In the genomic region with DNA sequence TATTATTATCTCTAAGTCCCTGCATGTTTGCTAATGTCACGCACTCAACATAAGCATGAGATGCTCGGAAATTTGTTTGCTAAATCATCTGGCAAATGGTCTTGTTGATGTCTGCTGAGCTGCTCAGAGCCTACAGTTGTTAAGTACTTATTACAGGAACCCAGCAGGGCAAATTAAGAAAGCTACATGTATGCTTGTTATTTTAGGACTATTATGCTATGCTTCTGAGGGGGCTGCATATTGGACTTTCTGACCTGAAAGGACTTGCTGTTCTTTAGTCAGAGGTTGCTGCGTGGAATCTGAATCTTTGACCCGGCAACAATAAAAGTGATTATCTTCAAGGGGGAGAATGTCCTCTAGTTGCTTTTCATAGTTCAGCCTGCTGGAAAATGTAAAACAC, we compare ENCODE assay signal across 21 cellular contexts. TPM values are rescaled to one million over a fixed set of nuclear protein-coding genes. Genes with fewer than 3 reads are reported as not detected.
A peak's percentile ranks its signal among the peaks of the same experiment; 100 is the strongest.
DNase-seq lines count a peak whose midpoint lies in the region; ATAC-seq and TF ChIP-seq lines count a peak whose summit lies in the region.
"Had no signal": no experiment of that assay in that cellular context is flagged by ENCODE, and none has a peak within 500 bp of the region (broad histone marks: within the 10 kb centered on the region; RNA-seq: fewer than 3 reads in every experiment).

No MANE protein-coding gene starts in this region.

- peak; percentile 16 for DNase-seq in DMS79 treated with DMSO at 0.1 percent for 48 hours (lab: John Stamatoyannopoulos, UW)
- DNase-seq in DMS79 (lab: John Stamatoyannopoulos, UW) = no peak
- no peak for DNase-seq in adrenal gland
- peak; percentile 70 for DNase-seq in iris pigment epithelial cell (ENCODE audit: low read depth)
- DNase-seq in smooth muscle cell (lab: John Stamatoyannopoulos, UW; ENCODE audit: unreplicated experiment) = no peak
- no peak for DNase-seq in WTC11 (ENCODE audit: low spot score)
- no peak for DNase-seq in anterior cingulate cortex (lab: John Stamatoyannopoulos, UW)
- DNase-seq in 8988T = no peak
- DNase-seq: activated CD4-positive, CD25-positive, alpha-beta regulatory T cell treated with anti-CD3 and anti-CD28 coated beads, Interleukin-2, amount 50 U/mL, for 72 hours; GM23248; immature natural killer cell; KG1; NCI-H1092; NCI-H345; stimulated activated naive CD8-positive, alpha-beta T cell treated with anti-CD3 and anti-CD28 coated beads, Interleukin-15, Interleukin-2, amounts not matched to agents 100 U/mL and 50 U/mL, for 24 hours; upper lobe of right lung had no signal

- H3K9me3 Mint-ChIP-seq in WTC11 = no peaks in the 10 kb centered on the region
- H3K9me3 Mint-ChIP-seq: T-helper 2 cell treated with Interferon-gamma antibody and Interleukin-4, amounts not matched to agents 5 μg/mL and 100 μg/mL, for 36 hours had no signal

- CTCF ChIA-PET in WTC11 (lab: Charles Lee) = no interaction called here

- H3K27me3 ChIP-seq in adrenal gland (no peaks in the 10 kb centered on the region), smooth muscle cell (ENCODE audit: low read depth) (no peaks in the 10 kb centered on the region)
- H3K27me3 ChIP-seq: BLaER1 treated with 17β-estradiol and CSF1 and Interleukin-3, amounts not matched to agents 10 nM and 100 nM had no signal

- no peak overlapping the region for H3K4me3 ChIP-seq in adrenal gland
- no peak overlapping the region for H3K4me3 ChIP-seq in smooth muscle cell
- H3K4me3 ChIP-seq: BLaER1 treated with 17β-estradiol and CSF1 and Interleukin-3, amounts not matched to agents 10 nM and 100 nM; GM23248; lung; upper lobe of right lung had no signal

- intact Hi-C loops in adrenal gland (cut with DNase I) = no loop called here

- H4K20me1 ChIP-seq in smooth muscle cell (ENCODE audit: low read depth) = no peaks in the 10 kb centered on the region

- peaks cover 67% of the 10 kb centered on the region for H3K79me2 ChIP-seq in smooth muscle cell (ENCODE audit: low read depth)

- no peak for TF ChIP-seq POLR2A in adrenal gland (IDR thresholded peaks at IDR 0.05)

- H3K9me3 ChIP-seq in adrenal gland (replicated peaks in 1 of 3) = no peaks in the 10 kb centered on the region
- H3K9me3 ChIP-seq in smooth muscle cell (replicated peaks; ENCODE audit: low read depth) = no peaks in the 10 kb centered on the region
- H3K9me3 ChIP-seq: upper lobe of right lung had no signal

- H3K4me1 ChIP-seq in adrenal gland (replicated peaks in 1 of 2) = peaks cover 13 to 25% of the 10 kb centered on the region in 2 donors
- peaks cover 47% of the 10 kb centered on the region for H3K4me1 ChIP-seq in smooth muscle cell (ENCODE audit: low read depth)
- H3K4me1 ChIP-seq: upper lobe of right lung had no signal

- H3K27ac Mint-ChIP-seq in WTC11 = no peak overlapping the region
- H3K27ac Mint-ChIP-seq: immature natural killer cell; natural killer cell treated with Interleukin-12 subunit alpha and Interleukin-12 subunit beta and Interleukin-15 and Interleukin-18, amount 100 ng/mL, for 72 hours; T-helper 2 cell treated with Interferon-gamma antibody and Interleukin-4, amounts not matched to agents 5 μg/mL and 100 μg/mL, for 36 hours had no signal

- 66 to 80% (median 74%) methylated on average over 4 of the region's 4 CpGs for WGBS in adrenal gland, 4 donors
- 8% methylated on average over 4 of the region's 4 CpGs for WGBS in smooth muscle cell (ENCODE audit: low lambda C conversion rate)

- H3K9ac ChIP-seq in smooth muscle cell (ENCODE audit: low read depth) = peak overlapping the region; percentile 84
- H3K9ac ChIP-seq: BLaER1 treated with 17β-estradiol and CSF1 and Interleukin-3, amounts not matched to agents 10 nM and 100 nM; GM23248 had no signal

- H3K36me3 ChIP-seq in adrenal gland (replicated peaks in 1 of 2) (no peaks in the 10 kb centered on the region), smooth muscle cell (ENCODE audit: low read depth) (no peaks in the 10 kb centered on the region)
- H3K36me3 ChIP-seq: upper lobe of right lung had no signal

- H3F3A ChIP-seq in smooth muscle cell (ENCODE audit: low read depth) = peaks cover 33% of the 10 kb centered on the region

- peaks cover 63% of the 10 kb centered on the region for H3K4me1 Mint-ChIP-seq in WTC11
- H3K4me1 Mint-ChIP-seq: immature natural killer cell had no signal

- TF ChIP-seq CTCF in adrenal gland (IDR thresholded peaks at IDR 0.05) = no peak
- no peak for TF ChIP-seq CTCF in smooth muscle cell (IDR thresholded peaks at IDR 0.05; ENCODE audit: borderline replicate concordance, insufficient read depth, poor library complexity, severe bottlenecking)
- TF ChIP-seq CTCF in WTC11 (IDR thresholded peaks at IDR 0.05) = no peak

- peak overlapping the region in 3 of 5 donors; percentile 55 to 89 (median 79) for H3K27ac ChIP-seq in adrenal gland
- H3K27ac ChIP-seq in smooth muscle cell (ENCODE audit: low read depth) = peak overlapping the region; percentile 98
- H3K27ac ChIP-seq: 22Rv1; BLaER1 treated with 17β-estradiol and CSF1 and Interleukin-3, amounts not matched to agents 10 nM and 100 nM; upper lobe of right lung had no signal

- POLR2A ChIA-PET in WTC11 (lab: Charles Lee) = interaction anchor here (0.6 kb wide), 1 partner anchor 481 kb away, joined by 3 read pairs; no protein-coding TSS in a partner anchor

- H2AFZ ChIP-seq in smooth muscle cell (ENCODE audit: low read depth) = no peak overlapping the region
- H2AFZ ChIP-seq: GM23248 had no signal

- H3K4me3 Mint-ChIP-seq in WTC11 = no peak overlapping the region
- H3K4me3 Mint-ChIP-seq: immature natural killer cell; natural killer cell treated with Interleukin-12 subunit alpha and Interleukin-12 subunit beta and Interleukin-15 and Interleukin-18, amount 100 ng/mL, for 72 hours; T-helper 2 cell treated with Interferon-gamma antibody and Interleukin-4, amounts not matched to agents 5 μg/mL and 100 μg/mL, for 36 hours had no signal

- ATAC-seq in WTC11 = no peak
- ATAC-seq: natural killer cell treated with Interleukin-12 subunit alpha and Interleukin-12 subunit beta and Interleukin-15 and Interleukin-18, amount 100 ng/mL, for 72 hours; stimulated activated naive CD8-positive, alpha-beta T cell treated with anti-CD3 and anti-CD28 coated beads, Interleukin-15, Interleukin-2, amounts not matched to agents 100 U/mL and 50 U/mL, for 24 hours; upper lobe of right lung had no signal

- H3K27me3 Mint-ChIP-seq in WTC11 (ENCODE audit: low read depth) = no peaks in the 10 kb centered on the region; the same call in 1 of the 2 replicates
- H3K27me3 Mint-ChIP-seq: natural killer cell treated with Interleukin-12 subunit alpha and Interleukin-12 subunit beta and Interleukin-15 and Interleukin-18, amount 100 ng/mL, for 72 hours had no signal

- H3K4me2 ChIP-seq in smooth muscle cell = peak overlapping the region; percentile 78
- H3K4me2 ChIP-seq: BLaER1 treated with 17β-estradiol and CSF1 and Interleukin-3, amounts not matched to agents 10 nM and 100 nM had no signal

- H3K36me3 Mint-ChIP-seq in WTC11 = no peaks in the 10 kb centered on the region
- H3K36me3 Mint-ChIP-seq: immature natural killer cell; natural killer cell treated with Interleukin-12 subunit alpha and Interleukin-12 subunit beta and Interleukin-15 and Interleukin-18, amount 100 ng/mL, for 72 hours had no signal

TF ChIP-seq in WTC11, 78 proteins besides CTCF, POLR2A, EP300 and RAD21 (continues in another document):
- TF ChIP-seq TCF7 (CRISPR knock-in tag; IDR thresholded peaks at IDR 0.05; ENCODE audit: low read depth) (no peak), EMX1 (CRISPR knock-in tag; IDR thresholded peaks at IDR 0.05) (no peak), HMGXB4 (CRISPR knock-in tag; IDR thresholded peaks at IDR 0.05) (no peak), OVOL2 (CRISPR knock-in tag; IDR thresholded peaks at IDR 0.05; ENCODE audit: borderline replicate concordance) (no peak), RORB (CRISPR knock-in tag; IDR thresholded peaks at IDR 0.05) (no peak), GRHL2 (CRISPR knock-in tag; IDR thresholded peaks at IDR 0.05; ENCODE audit: insufficient replicate concordance, severe bottlenecking) (no peak), CBFB (CRISPR knock-in tag; IDR thresholded peaks at IDR 0.05; ENCODE audit: low read depth) (no peak), ZNF425 (CRISPR knock-in tag; conservative IDR thresholded peaks at IDR 0.05) (no peak), SMAD3 (CRISPR knock-in tag; IDR thresholded peaks at IDR 0.05; ENCODE audit: borderline replicate concordance) (no peak), ZNF317 (CRISPR knock-in tag; IDR thresholded peaks at IDR 0.05; ENCODE audit: borderline replicate concordance, low read depth) (no peak)

RNA-seq across cellular contexts. Expression of gene TENM3, which starts 36.3 kb away (rescaled TPM):
- 10 to 100 TPM; 29.4 to 54.4 (median 47.3) TPM for total RNA-seq in adrenal gland
- polyA plus RNA-seq in adrenal gland = 10 to 100 TPM in 1 of 3 donors, 1 to 10 TPM in 2; 2.6 to 14.4 (median 3.2) TPM
- total RNA-seq in smooth muscle cell = 295 and 299 TPM in 2 replicates
- 46.6 and 46.9 TPM in 2 replicates for polyA plus RNA-seq in smooth muscle cell
- total RNA-seq in WTC11 (2021) = 58.1 to 71.0 TPM (median 59.7 TPM) in 3 replicates
- total RNA-seq: natural killer cell treated with Interleukin-12 subunit alpha and Interleukin-12 subunit beta and Interleukin-15 and Interleukin-18, amount 100 ng/mL, for 72 hours had no signal
- polyA plus RNA-seq: immature natural killer cell had no signal

Comparison
In these comparisons a context has a peak if more than half of its experiments do, and no peak if none do; other contexts are left out.
1. DNase-seq: peak in DMS79 treated with DMSO at 0.1 percent for 48 hours (single experiment) and iris pigment epithelial cell (single experiment); none in DMS79 (single experiment), adrenal gland (0 of 7), smooth muscle cell (single experiment), WTC11 (single experiment), anterior cingulate cortex (0 of 58) and 8988T (single experiment).